23 cellular contexts compared by ENCODE assay signal in the genomic region with DNA sequence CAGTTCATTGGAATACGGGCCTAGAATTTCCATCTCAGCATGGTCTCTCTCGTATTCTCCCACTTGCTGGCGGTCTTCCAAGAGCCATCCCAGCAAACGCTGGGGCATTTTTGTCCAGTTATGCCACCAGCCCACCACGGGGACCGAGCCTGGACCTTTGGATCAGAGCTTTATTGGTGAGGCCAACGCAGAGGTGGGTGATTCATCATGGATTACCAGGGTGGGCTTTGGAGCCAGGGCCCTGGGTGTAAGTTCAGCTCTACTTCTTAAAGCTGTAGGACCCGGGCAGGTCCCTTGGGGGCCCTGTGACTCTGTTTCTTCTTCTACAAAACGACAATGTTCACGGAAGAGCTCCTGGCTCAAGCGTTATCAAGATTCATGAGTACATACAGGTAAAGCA.
"Had no signal": no experiment of that assay in that cellular context is flagged by ENCODE, and none has a peak within 500 bp of the region (broad histone marks: within the 10 kb centered on the region; RNA-seq: fewer than 3 reads in every experiment).

No MANE protein-coding gene starts in this region.

- H3K36me3 Mint-ChIP-seq: memory B cell; mesothelial cell of epicardium; natural killer cell; stimulated activated memory B cell treated with anti-CD40 and anti-IgM and Interleukin-4, amounts not matched to agents 10 μg/mL and 1 μg/mL and 100 μg/mL, for 72 hours had no signal

- H3K4me3 Mint-ChIP-seq: memory B cell; mesothelial cell of epicardium; natural killer cell; stimulated activated memory B cell treated with anti-CD40 and anti-IgM and Interleukin-4, amounts not matched to agents 10 μg/mL and 1 μg/mL and 100 μg/mL, for 72 hours had no signal

- H3K27ac Mint-ChIP-seq: memory B cell; mesothelial cell of epicardium; natural killer cell; stimulated activated memory B cell treated with anti-CD40 and anti-IgM and Interleukin-4, amounts not matched to agents 10 μg/mL and 1 μg/mL and 100 μg/mL, for 72 hours had no signal

- H3K27me3 ChIP-seq: ovary, sigmoid colon, testis, tibial artery, uterus had no signal

- H3K4me3 ChIP-seq: dorsolateral prefrontal cortex, lung, ovary, psoas muscle, sigmoid colon, spleen, testis, tibial artery, upper lobe of right lung, uterus had no signal

- H3K36me3 ChIP-seq: ovary, sigmoid colon, spleen, tibial artery, upper lobe of right lung, uterus had no signal

- H3K27ac ChIP-seq: dorsolateral prefrontal cortex, ovary, psoas muscle, sigmoid colon, spleen, testis, tibial artery, upper lobe of right lung, uterus had no signal

- ATAC-seq: left lobe of liver; natural killer cell; psoas muscle; right cardiac atrium; stimulated activated memory B cell treated with anti-CD40 and anti-IgM and Interleukin-4, amounts not matched to agents 10 μg/mL and 1 μg/mL and 100 μg/mL, for 72 hours; stimulated activated naive CD8-positive, alpha-beta T cell treated with anti-CD3 and anti-CD28 coated beads, Interleukin-15, Interleukin-2, amounts not matched to agents 100 U/mL and 50 U/mL, for 24 hours; upper lobe of right lung had no signal

- DNase-seq: dorsolateral prefrontal cortex; effector CD4-positive, alpha-beta T cell; kidney; natural killer cell; occipital lobe; ovary; posterior cingulate gyrus; psoas muscle; right cardiac atrium; sigmoid colon; spleen; stimulated activated CD4-positive, alpha-beta T cell treated with anti-CD3 and anti-CD28 coated beads, Interleukin-4, amount 100 ng/mL, for 4 hours; stimulated activated naive CD8-positive, alpha-beta T cell treated with anti-CD3 and anti-CD28 coated beads, Interleukin-15, Interleukin-2, amounts not matched to agents 100 U/mL and 50 U/mL, for 24 hours; substantia nigra; testis; tibial artery; upper lobe of right lung; uterus had no signal

- H3K9me3 ChIP-seq: ovary, psoas muscle, sigmoid colon, spleen, testis, tibial artery, upper lobe of right lung, uterus had no signal

- H3K9me3 Mint-ChIP-seq: memory B cell; mesothelial cell of epicardium; natural killer cell; stimulated activated memory B cell treated with anti-CD40 and anti-IgM and Interleukin-4, amounts not matched to agents 10 μg/mL and 1 μg/mL and 100 μg/mL, for 72 hours had no signal
